Comparison of ENCODE assay signal across 17 cellular contexts in genomic region chr10:51311232-51311631, GRCh38.
"Had no signal": no experiment of that assay in that cellular context is flagged by ENCODE, and none has a peak within 500 bp of the region (broad histone marks: within the 10 kb centered on the region; RNA-seq: fewer than 3 reads in every experiment).

No MANE protein-coding gene starts in this region.

- H3K4me3 Mint-ChIP-seq: activated B cell treated with CpG ODN at 0.5 μM for 24 hours; activated CD8-positive, alpha-beta T cell treated with anti-CD3 and anti-CD28 coated beads for 36 hours; activated naive CD4-positive, alpha-beta T cell treated with anti-CD3 and anti-CD28 coated beads, Interleukin-2, amount 50 U/mL, for 24 hours; activated T-cell treated with anti-CD3 and anti-CD28 coated beads, Interleukin-2, amount 50 U/mL, for 4 hours; natural killer cell treated with Interleukin-12 subunit alpha and Interleukin-12 subunit beta and Interleukin-15 and Interleukin-18, amount 100 ng/mL, for 72 hours; stimulated activated naive B cell treated with anti-CD40 and anti-IgM and Interleukin-4, amounts not matched to agents 10 μg/mL and 1 μg/mL and 100 μg/mL, for 72 hours; T-helper 2 cell treated with Interferon-gamma antibody and Interleukin-4, amounts not matched to agents 5 μg/mL and 100 μg/mL, for 36 hours had no signal

- H3K36me3 ChIP-seq: colonic mucosa, esophagus squamous epithelium, left lung, tibial artery, vagina had no signal

- H3K27ac ChIP-seq: colonic mucosa, esophagus squamous epithelium, left lung, tibial artery, vagina had no signal

- H3K4me3 ChIP-seq: colonic mucosa, esophagus squamous epithelium, left lung, tibial artery, vagina had no signal

- H3K27ac Mint-ChIP-seq: activated B cell treated with CpG ODN at 0.5 μM for 24 hours; activated CD8-positive, alpha-beta T cell treated with anti-CD3 and anti-CD28 coated beads for 36 hours; activated naive CD4-positive, alpha-beta T cell treated with anti-CD3 and anti-CD28 coated beads, Interleukin-2, amount 50 U/mL, for 24 hours; natural killer cell treated with Interleukin-12 subunit alpha and Interleukin-12 subunit beta and Interleukin-15 and Interleukin-18, amount 100 ng/mL, for 72 hours; stimulated activated naive B cell treated with anti-CD40 and anti-IgM and Interleukin-4, amounts not matched to agents 10 μg/mL and 1 μg/mL and 100 μg/mL, for 72 hours; T-helper 2 cell treated with Interferon-gamma antibody and Interleukin-4, amounts not matched to agents 5 μg/mL and 100 μg/mL, for 36 hours had no signal

- H3K4me1 Mint-ChIP-seq: activated B cell treated with CpG ODN at 0.5 μM for 24 hours; activated naive CD4-positive, alpha-beta T cell treated with anti-CD3 and anti-CD28 coated beads, Interleukin-2, amount 50 U/mL, for 24 hours; stimulated activated naive B cell treated with anti-CD40 and anti-IgM and Interleukin-4, amounts not matched to agents 10 μg/mL and 1 μg/mL and 100 μg/mL, for 72 hours had no signal

- H3K9me3 ChIP-seq: colonic mucosa, esophagus squamous epithelium, left lung, tibial artery, vagina had no signal

- H3K4me1 ChIP-seq: left lung had no signal

- H3K27me3 Mint-ChIP-seq: activated B cell treated with CpG ODN at 0.5 μM for 24 hours; activated CD8-positive, alpha-beta T cell treated with anti-CD3 and anti-CD28 coated beads for 36 hours; activated naive CD4-positive, alpha-beta T cell treated with anti-CD3 and anti-CD28 coated beads, Interleukin-2, amount 50 U/mL, for 24 hours; natural killer cell treated with Interleukin-12 subunit alpha and Interleukin-12 subunit beta and Interleukin-15 and Interleukin-18, amount 100 ng/mL, for 72 hours; stimulated activated naive B cell treated with anti-CD40 and anti-IgM and Interleukin-4, amounts not matched to agents 10 μg/mL and 1 μg/mL and 100 μg/mL, for 72 hours had no signal

- DNase-seq: activated B cell treated with CpG ODN at 0.5 μM for 24 hours; activated CD4-positive, alpha-beta T cell treated with anti-CD3 and anti-CD28 coated beads for 48 hours; activated CD8-positive, alpha-beta T cell treated with anti-CD3 and anti-CD28 coated beads for 36 hours; activated effector memory CD4-positive, alpha-beta T cell treated with anti-CD3 and anti-CD28 coated beads, Interleukin-2, amount 50 U/mL, for 16 hours; activated T-cell treated with anti-CD3 and anti-CD28 coated beads, Interleukin-2, amount 50 U/mL, for 4 hours; colonic mucosa; esophagus squamous epithelium; islet precursor cell; left lung; retina; stimulated activated CD4-positive, alpha-beta T cell treated with anti-CD3 and anti-CD28 coated beads, Interleukin-2, amount 100 ng/mL, for 48 hours; stimulated activated naive B cell treated with anti-CD40 and anti-IgM and Interleukin-4, amounts not matched to agents 10 μg/mL and 1 μg/mL and 100 μg/mL, for 72 hours; tibial artery had no signal

- ATAC-seq: activated CD8-positive, alpha-beta T cell treated with anti-CD3 and anti-CD28 coated beads for 36 hours; activated T-cell treated with anti-CD3 and anti-CD28 coated beads, Interleukin-2, amount 50 U/mL, for 4 hours; left lung; natural killer cell treated with Interleukin-12 subunit alpha and Interleukin-12 subunit beta and Interleukin-15 and Interleukin-18, amount 100 ng/mL, for 72 hours; stimulated activated naive B cell treated with anti-CD40 and anti-IgM and Interleukin-4, amounts not matched to agents 10 μg/mL and 1 μg/mL and 100 μg/mL, for 72 hours had no signal

- H3K27me3 ChIP-seq: colonic mucosa, esophagus squamous epithelium, left lung, tibial artery, vagina had no signal

- H3K36me3 Mint-ChIP-seq: activated naive CD4-positive, alpha-beta T cell treated with anti-CD3 and anti-CD28 coated beads, Interleukin-2, amount 50 U/mL, for 24 hours; natural killer cell treated with Interleukin-12 subunit alpha and Interleukin-12 subunit beta and Interleukin-15 and Interleukin-18, amount 100 ng/mL, for 72 hours; stimulated activated naive B cell treated with anti-CD40 and anti-IgM and Interleukin-4, amounts not matched to agents 10 μg/mL and 1 μg/mL and 100 μg/mL, for 72 hours had no signal

- H3K9me3 Mint-ChIP-seq: activated B cell treated with CpG ODN at 0.5 μM for 24 hours; activated CD8-positive, alpha-beta T cell treated with anti-CD3 and anti-CD28 coated beads for 36 hours; activated naive CD4-positive, alpha-beta T cell treated with anti-CD3 and anti-CD28 coated beads, Interleukin-2, amount 50 U/mL, for 24 hours; activated T-cell treated with anti-CD3 and anti-CD28 coated beads, Interleukin-2, amount 50 U/mL, for 4 hours; natural killer cell treated with Interleukin-12 subunit alpha and Interleukin-12 subunit beta and Interleukin-15 and Interleukin-18, amount 100 ng/mL, for 72 hours; stimulated activated naive B cell treated with anti-CD40 and anti-IgM and Interleukin-4, amounts not matched to agents 10 μg/mL and 1 μg/mL and 100 μg/mL, for 72 hours; T-helper 2 cell treated with Interferon-gamma antibody and Interleukin-4, amounts not matched to agents 5 μg/mL and 100 μg/mL, for 36 hours had no signal
